ENCODE assay signal across 9 cellular contexts in genomic region chr11:59556883-59557205, GRCh38. TPM values are rescaled to one million over a fixed set of nuclear protein-coding genes. Genes with fewer than 3 reads are reported as not detected.
A peak's percentile ranks its signal among the peaks of the same experiment; 100 is the strongest.
DNase-seq lines count a peak whose midpoint lies in the region; ATAC-seq, FAIRE-seq and TF ChIP-seq lines count a peak whose summit lies in the region.
"Had no signal": no experiment of that assay in that cellular context is flagged by ENCODE, and none has a peak within 500 bp of the region (broad histone marks: within the 10 kb centered on the region; RNA-seq: fewer than 3 reads in every experiment).

No MANE protein-coding gene starts in this region.

- no peaks in the 10 kb centered on the region for H3K9me3 Mint-ChIP-seq in central memory CD8-positive, alpha-beta T cell
- peaks cover 3% of the 10 kb centered on the region for H3K9me3 Mint-ChIP-seq in nephron progenitor cell

- no peak for TF ChIP-seq CTCF in A549 (IDR thresholded peaks at IDR 0.05)
- TF ChIP-seq CTCF in nephron progenitor cell (IDR thresholded peaks at IDR 0.05) = no peak

- DNase-seq in A549 (ENCODE audit: low read depth in 1 of 2, low spot score in 1 of 2) (peak in 1 of 2 experiments; percentile 79), NCI-H69 (lab: John Stamatoyannopoulos, UW) (peak; percentile 80), nephron progenitor cell (no peak), NK-92 (lab: John Stamatoyannopoulos, UW; ENCODE audit: unreplicated experiment) (no peak), NCI-H446 treated with DMSO at 0.1 percent for 48 hours (lab: John Stamatoyannopoulos, UW) (no peak), ACHN (no peak)
- no peak for DNase-seq in central memory CD8-positive, alpha-beta T cell (ENCODE audit: low spot score in 2 of 2)

- H3K4me1 ChIP-seq in A549 = peaks cover 14% of the 10 kb centered on the region

- peak overlapping the region; percentile 76 for H3K4me3 Mint-ChIP-seq in central memory CD8-positive, alpha-beta T cell
- peak overlapping the region; percentile 87 for H3K4me3 Mint-ChIP-seq in nephron progenitor cell

- peaks cover 53% of the 10 kb centered on the region for H3K36me3 Mint-ChIP-seq in central memory CD8-positive, alpha-beta T cell (ENCODE audit: insufficient read depth)
- H3K36me3 Mint-ChIP-seq in nephron progenitor cell (ENCODE audit: low read depth) = no peaks in the 10 kb centered on the region

- WGBS in A549 (ENCODE audit: missing lambda C conversion rate) = 7% methylated on average over 11 of the region's 11 CpGs

- TF ChIP-seq EP300 in A549 (IDR thresholded peaks at IDR 0.05) = no peak

- TF ChIP-seq RAD21 in A549 (conservative IDR thresholded peaks at IDR 0.05 in 1 of 2, IDR thresholded peaks at IDR 0.05 in 1 of 2) = no peak

- H3K27ac ChIP-seq in A549 = peak overlapping the region; percentile 78 to 80

- H3K27me3 Mint-ChIP-seq in central memory CD8-positive, alpha-beta T cell = no peaks in the 10 kb centered on the region
- peaks cover 27% of the 10 kb centered on the region for H3K27me3 Mint-ChIP-seq in nephron progenitor cell (ENCODE audit: low read depth, poor library complexity)

- in situ Hi-C loops in ACHN (cut with HindIII; ENCODE audit: low pct_ligation_motif_present, low pct_unique_long_range_greater_than_20kb, low sequenced_read_pairs) = no loop called here

- H3K4me3 ChIP-seq in A549 = peak overlapping the region; percentile 58

- H3K9me3 ChIP-seq in A549 = no peaks in the 10 kb centered on the region

- peaks cover 41% of the 10 kb centered on the region for H3K4me1 Mint-ChIP-seq in central memory CD8-positive, alpha-beta T cell
- peaks cover 23% of the 10 kb centered on the region for H3K4me1 Mint-ChIP-seq in nephron progenitor cell

- peak overlapping the region; percentile 91 for H3K27ac Mint-ChIP-seq in central memory CD8-positive, alpha-beta T cell (ENCODE audit: low read depth)
- no peak overlapping the region for H3K27ac Mint-ChIP-seq in nephron progenitor cell

- TF ChIP-seq POLR2A in A549 (IDR thresholded peaks at IDR 0.05; ENCODE audit: low read length) = no peak

- ATAC-seq in A549 (peak; percentile 40 to 52), GM18520 (IDR thresholded peaks at IDR 0.05; ENCODE audit: unreplicated experiment) (peak; percentile 12)
- ATAC-seq in central memory CD8-positive, alpha-beta T cell (replicated peaks; ENCODE audit: extremely low read depth, poor library complexity, severe bottlenecking) = no peak

- CTCF ChIA-PET in A549 (lab: Yijun Ruan, JAX) = interaction anchor here (0.7 to 2.7 kb wide), 4 partner anchors 10 to 113 kb away, joined by 3 to 15 read pairs (median 4); no protein-coding TSS in a partner anchor

- peak overlapping the region; percentile 90 for H3K4me2 ChIP-seq in A549

- FAIRE-seq in A549 (lab: Jason Lieb, UNC) = no peak

- POLR2A ChIA-PET in A549 (lab: Yijun Ruan, JAX) = interaction anchor here (1.3 to 2.9 kb wide), 3 partner anchors 9 to 112 kb away, joined by 5 to 15 read pairs (median 13); partner anchors contain the start of gene PATL1

TF ChIP-seq in A549, 52 proteins besides CTCF, POLR2A, EP300 and RAD21:
- TF ChIP-seq MAZ (IDR thresholded peaks at IDR 0.05; ENCODE audit: borderline replicate concordance, low read depth, low read length) (no peak), TP53 (CRISPR knock-in tag; IDR thresholded peaks at IDR 0.05) (no peak), MAFK (IDR thresholded peaks at IDR 0.05; ENCODE audit: partially characterized antibody) (no peak), ELK1 (IDR thresholded peaks at IDR 0.05; ENCODE audit: low read depth, low read length) (no peak), CEBPB (IDR thresholded peaks at IDR 0.05) (no peak), TFCP2L1 (CRISPR knock-in tag; IDR thresholded peaks at IDR 0.05) (no peak), POLR2AphosphoS2 (conservative IDR thresholded peaks at IDR 0.05; ENCODE audit: low read length) (no peak), FOSB (CRISPR knock-in tag; IDR thresholded peaks at IDR 0.05) (no peak), RNF2 (IDR thresholded peaks at IDR 0.05; ENCODE audit: borderline replicate concordance, low read depth) (no peak), ATOH8 (CRISPR knock-in tag; IDR thresholded peaks at IDR 0.05; ENCODE audit: low read depth) (no peak), JUN (IDR thresholded peaks at IDR 0.05) (0 out of 5 replicates have a peak, but pooled peaks of 1 of the 2 experiments have one; percentile 2), MYC (IDR thresholded peaks at IDR 0.05; ENCODE audit: borderline replicate concordance, low read length) (no peak), FOSL2 (IDR thresholded peaks at IDR 0.05) (no peak), FOSL2 (CRISPR knock-in tag; IDR thresholded peaks at IDR 0.05) (no peak), HDAC2 (IDR thresholded peaks at IDR 0.05) (no peak), JUNB (IDR thresholded peaks at IDR 0.05) (no peak), ZFP36 (IDR thresholded peaks at IDR 0.05; ENCODE audit: borderline replicate concordance, partially characterized antibody) (no peak), HES2 (IDR thresholded peaks at IDR 0.05) (no peak), HOXB5 (CRISPR knock-in tag; IDR thresholded peaks at IDR 0.05) (0 out of 2 replicates have a peak, but pooled peaks have one; percentile 35)
TF ChIP-seq in A549: peak in this region for 2.

RNA-seq across cellular contexts. Expression of gene OR4D9, which starts 45.5 kb away (rescaled TPM):
- not detected in 2 replicates for polyA plus RNA-seq in A549 (2011; rRNA removed)
- not detected in 2 replicates for polyA plus RNA-seq in A549 (2012; cell fraction: cytosol; rRNA removed)
- polyA plus RNA-seq in A549 (2012; cell fraction: nucleus; rRNA removed) = not detected in 2 replicates
- polyA plus RNA-seq in A549 (2017; fragmentation: RNase III; extraction: RNeasy Plus Mini Kit Qiagen cat#74134 plus additional on column Dnase treatment) = not detected in 3 replicates
- not detected in 2 replicates for polyA minus RNA-seq in A549 (2011; rRNA and poly(A)+ RNA removed)
- polyA plus RNA-seq: urinary bladder had no signal

RNA-seq across cellular contexts. Expression of gene OR4D11, which starts 53.5 kb away (rescaled TPM):
- polyA plus RNA-seq in A549 (2011; rRNA removed) (not detected in 2 replicates), A549 (2017; fragmentation: RNase III; extraction: RNeasy Plus Mini Kit Qiagen cat#74134 plus additional on column Dnase treatment) (not detected in 3 replicates)
- polyA plus RNA-seq in A549 (2012; cell fraction: cytosol; rRNA removed) = not detected in 2 replicates
- polyA plus RNA-seq in A549 (2012; cell fraction: nucleus; rRNA removed) = not detected in 2 replicates
- polyA minus RNA-seq in A549 (2011; rRNA and poly(A)+ RNA removed) = not detected in 2 replicates
- polyA plus RNA-seq: urinary bladder had no signal

RNA-seq across cellular contexts. Expression of gene OSBP, which starts 58.7 kb away (rescaled TPM):
- 31.7 and 39.6 TPM in 2 replicates for polyA plus RNA-seq in A549 (2011; rRNA removed)
- polyA plus RNA-seq in A549 (2012; cell fraction: cytosol; rRNA removed) = 8.8 and 11.0 TPM in 2 replicates
- polyA plus RNA-seq in A549 (2012; cell fraction: nucleus; rRNA removed) = 7.8 and 10.8 TPM in 2 replicates
- polyA plus RNA-seq in A549 (2017; fragmentation: RNase III; extraction: RNeasy Plus Mini Kit Qiagen cat#74134 plus additional on column Dnase treatment) = 25.4 to 26.3 TPM (median 25.9 TPM) in 3 replicates
- 22.7 and 27.4 TPM in 2 replicates for polyA minus RNA-seq in A549 (2011; rRNA and poly(A)+ RNA removed)
